ENCODE assay signal across 1 cellular context in the genomic region with DNA sequence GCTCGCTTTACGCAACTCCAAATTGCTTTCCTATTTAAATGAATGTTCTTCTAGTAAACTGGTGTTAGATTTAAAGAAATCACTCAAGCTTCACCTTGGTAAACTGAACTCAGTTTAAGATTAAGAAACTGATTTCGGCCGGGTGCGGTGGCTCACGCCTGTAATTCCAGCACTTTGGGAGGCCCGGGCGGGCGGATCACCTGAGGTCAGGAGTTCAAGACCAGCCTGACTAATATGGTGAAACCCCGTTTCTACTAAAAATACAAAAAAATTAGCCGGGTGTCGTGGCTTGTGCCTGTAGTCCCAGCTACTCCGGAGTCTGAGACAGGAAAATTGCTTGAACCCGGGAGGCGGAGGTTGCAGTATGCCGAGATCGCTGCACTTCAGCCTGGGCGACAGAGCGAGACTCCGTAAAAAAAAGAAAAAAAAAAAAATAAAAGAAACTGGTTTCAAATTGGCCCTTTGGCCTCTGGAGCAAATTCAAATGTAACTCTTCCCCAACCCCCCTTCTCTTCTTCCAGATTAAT.
TF ChIP-seq lines count a peak whose summit lies in the region.

No MANE protein-coding gene starts in this region.

TF ChIP-seq in H1, 55 proteins besides CTCF, POLR2A, EP300 and RAD21:
- no peak for TF ChIP-seq CTBP2 (IDR thresholded peaks at IDR 0.05; ENCODE audit: borderline replicate concordance, insufficient read depth, insufficient read length, low read length)
- no peak for TF ChIP-seq YY1 (IDR thresholded peaks at IDR 0.05; ENCODE audit: low read depth, low read length)
- TF ChIP-seq SUZ12 (IDR thresholded peaks at IDR 0.05; ENCODE audit: low read length) = no peak
- TF ChIP-seq TEAD4 (IDR thresholded peaks at IDR 0.05; ENCODE audit: low read depth, low read length) = no peak
- TF ChIP-seq TBP (IDR thresholded peaks at IDR 0.05; ENCODE audit: low read depth, low read length) = no peak
- no peak for TF ChIP-seq SAP30 (IDR thresholded peaks at IDR 0.05; ENCODE audit: insufficient read depth, insufficient replicate concordance, low read length)
- TF ChIP-seq CBX8 (IDR thresholded peaks at IDR 0.05; ENCODE audit: borderline replicate concordance, low read depth, low read length) = no peak
- TF ChIP-seq RBBP5 (IDR thresholded peaks at IDR 0.05; ENCODE audit: borderline replicate concordance, low read depth, low read length) = no peak
- no peak for TF ChIP-seq EZH2 (IDR thresholded peaks at IDR 0.05; ENCODE audit: low read depth, low read length, severe bottlenecking)
- no peak for TF ChIP-seq GABPA (IDR thresholded peaks at IDR 0.05; ENCODE audit: borderline replicate concordance, insufficient read depth, low read length)
- no peak for TF ChIP-seq BRCA1 (IDR thresholded peaks at IDR 0.05; ENCODE audit: low read depth, low read length)
